14 cellular contexts compared by ENCODE assay signal in the genomic region with DNA sequence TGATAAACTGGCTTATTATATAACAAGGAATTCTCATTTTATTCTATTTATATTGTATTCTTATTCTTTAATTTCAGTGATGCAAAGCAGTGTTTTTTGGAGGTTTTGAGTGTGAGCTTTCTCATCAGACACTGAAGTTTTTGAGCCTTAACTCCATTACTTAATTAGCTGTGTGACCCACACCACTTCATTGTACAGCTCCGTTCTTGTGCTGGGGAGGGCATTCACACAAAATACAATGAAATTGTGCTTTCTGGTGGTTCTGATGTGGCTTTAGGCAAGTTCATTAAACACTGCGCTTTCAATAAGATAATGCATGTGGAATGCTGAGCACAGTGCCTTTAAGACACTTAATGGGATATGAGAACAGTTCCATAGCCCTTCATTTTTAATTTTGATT.
"Had no signal": no experiment of that assay in that cellular context is flagged by ENCODE, and none has a peak within 500 bp of the region (broad histone marks: within the 10 kb centered on the region; RNA-seq: fewer than 3 reads in every experiment).

No MANE protein-coding gene starts in this region.

- H3K36me3 ChIP-seq: adrenal gland, left lung had no signal

- ATAC-seq: foreskin keratinocyte, left lung had no signal

- H3K27me3 ChIP-seq: left lung, testis had no signal

- DNase-seq: activated B cell treated with CpG ODN at 0.5 μM for 24 hours; activated CD4-positive, alpha-beta T cell treated with anti-CD3 and anti-CD28 coated beads for 48 hours; activated CD8-positive, alpha-beta memory T cell treated with anti-CD3 and anti-CD28 coated beads, Interleukin-2, amount 50 U/mL, for 4 hours; activated effector memory CD4-positive, alpha-beta T cell treated with anti-CD3 and anti-CD28 coated beads, Interleukin-2, amount 50 U/mL, for 16 hours; activated T-cell treated with anti-CD3 and anti-CD28 coated beads, Interleukin-2, amount 50 U/mL, for 48 hours; effector CD8-positive, alpha-beta T cell; foreskin keratinocyte; glutamatergic neuron; hippocampal formation; mammary epithelial cell; stimulated activated CD4-positive, alpha-beta T cell treated with anti-CD3 and anti-CD28 coated beads, Interleukin-4, amount 100 ng/mL, for 24 hours; testis had no signal

- H3K4me3 ChIP-seq: adrenal gland, left lung, testis had no signal
